ENCODE assay signal across 26 cellular contexts in the genomic region with DNA sequence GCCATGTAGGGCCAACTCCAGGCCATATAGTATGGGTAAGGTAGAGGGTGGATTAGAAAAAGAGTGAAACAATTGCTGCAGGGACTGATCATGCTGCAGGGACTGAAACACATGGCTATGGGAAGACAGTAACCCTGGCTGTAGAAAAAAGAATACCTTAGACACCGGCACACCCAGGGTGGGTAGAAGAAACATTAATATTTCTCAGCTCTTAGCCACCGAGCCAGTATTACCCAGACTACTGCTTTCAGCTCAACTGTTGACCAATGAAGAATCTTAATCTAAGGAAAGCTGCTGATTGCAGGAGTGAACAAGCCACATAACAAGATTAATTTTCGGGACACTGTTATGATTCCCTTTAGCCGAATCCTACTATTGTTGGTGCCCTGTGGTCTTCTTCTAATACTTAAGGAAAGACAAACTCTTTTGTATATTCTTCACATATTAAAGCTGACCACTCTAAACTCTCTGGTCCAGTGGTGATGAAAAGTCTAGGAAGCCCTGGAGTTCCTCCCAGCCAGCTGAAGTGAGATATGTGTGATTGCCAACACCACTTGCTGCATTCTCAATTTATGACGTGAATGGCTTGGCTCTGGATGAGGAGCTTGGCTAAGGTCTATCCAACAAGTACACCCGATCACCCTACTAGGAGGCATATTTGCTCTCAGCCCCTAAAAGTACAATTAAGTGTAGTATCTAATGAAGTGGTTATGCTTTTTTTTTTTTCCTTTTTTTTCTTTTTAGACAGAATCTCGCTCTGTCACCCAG.
DNase-seq lines count a peak whose midpoint lies in the region; ATAC-seq and TF ChIP-seq lines count a peak whose summit lies in the region.
"Had no signal": no experiment of that assay in that cellular context is flagged by ENCODE, and none has a peak within 500 bp of the region (broad histone marks: within the 10 kb centered on the region; RNA-seq: fewer than 3 reads in every experiment).

No MANE protein-coding gene starts in this region.

- H3K36me3 Mint-ChIP-seq in GM23338 (ENCODE audit: low read depth): no peaks in the 10 kb centered on the region

- no peak for TF ChIP-seq CTCF in astrocyte of the spinal cord (IDR thresholded peaks at IDR 0.05; ENCODE audit: low read depth, low read length)
- no peak for TF ChIP-seq CTCF in uterus (IDR thresholded peaks at IDR 0.05)
- TF ChIP-seq CTCF in GM23338 (conservative IDR thresholded peaks at IDR 0.05; ENCODE audit: low read depth in 2 of 2): no peak

- H4K20me1 ChIP-seq in GM23338 (replicated peaks; ENCODE audit: insufficient read depth): no peaks in the 10 kb centered on the region

- H3K4me2 ChIP-seq in GM23338: no peak overlapping the region
- H3K4me2 ChIP-seq: PC-9 had no signal

- no peak overlapping the region for H3K4me3 Mint-ChIP-seq in GM23338
- H3K4me3 Mint-ChIP-seq: T-helper 1 cell treated with Interleukin-12 subunit alpha and Interleukin-12 subunit beta and Interleukin-4 antibody, amounts not matched to agents 30 μg/mL and 1 μg/mL, for 36 hours; type B pancreatic cell had no signal

- H3K36me3 ChIP-seq in muscle layer of colon (ENCODE audit: insufficient read depth, low read length) (no peaks in the 10 kb centered on the region), uterus (no peaks in the 10 kb centered on the region), GM23338 (ENCODE audit: insufficient read depth) (no peaks in the 10 kb centered on the region)
- H3K36me3 ChIP-seq: adrenal gland, BE2C, lower lobe of right lung, SJSA1 had no signal

- peak overlapping the region; percentile 73 for H3K27ac ChIP-seq in muscle layer of colon (ENCODE audit: low read depth, low read length)
- H3K27ac ChIP-seq in uterus: no peak overlapping the region
- no peak overlapping the region for H3K27ac ChIP-seq in GM23338 (ENCODE audit: low read depth)
- H3K27ac ChIP-seq: adrenal gland, lower lobe of right lung, PC-9, SJSA1 had no signal

- peaks cover 44% of the 10 kb centered on the region for H3K4me1 ChIP-seq in muscle layer of colon (ENCODE audit: insufficient read depth, low read length)
- no peaks in the 10 kb centered on the region for H3K4me1 ChIP-seq in uterus
- H3K4me1 ChIP-seq in GM23338 (ENCODE audit: insufficient read depth): 0 out of 2 replicates have a peak, but pooled peaks cover 1% of the 10 kb centered on the region
- H3K4me1 ChIP-seq: adrenal gland, BE2C, lower lobe of right lung, SJSA1 had no signal

- H3K27me3 ChIP-seq in muscle layer of colon (ENCODE audit: control insufficient read depth in 1 of 2, insufficient read depth in 2 of 2, low read length in 2 of 2): no peaks in the 10 kb centered on the region
- H3K27me3 ChIP-seq in uterus: no peaks in the 10 kb centered on the region
- H3K27me3 ChIP-seq in GM23338 (ENCODE audit: insufficient read depth): no peaks in the 10 kb centered on the region
- H3K27me3 ChIP-seq: adrenal gland, BE2C, SJSA1 had no signal

- ATAC-seq in Right ventricle myocardium superior (ENCODE audit: poor library complexity): peak; percentile 98
- no peak for ATAC-seq in HG02610 (IDR thresholded peaks at IDR 0.05; ENCODE audit: unreplicated experiment)
- no peak for ATAC-seq in GM23338
- ATAC-seq: HCT116, lower lobe of right lung had no signal

- no peak overlapping the region for H3K27ac Mint-ChIP-seq in GM23338
- H3K27ac Mint-ChIP-seq: T-helper 1 cell treated with Interleukin-12 subunit alpha and Interleukin-12 subunit beta and Interleukin-4 antibody, amounts not matched to agents 30 μg/mL and 1 μg/mL, for 36 hours; type B pancreatic cell had no signal

- no peaks in the 10 kb centered on the region for H3F3A ChIP-seq in GM23338 (replicated peaks; ENCODE audit: low read depth)

- H3K79me2 ChIP-seq in GM23338 (replicated peaks; ENCODE audit: insufficient read depth): no peaks in the 10 kb centered on the region

- peaks cover 19% of the 10 kb centered on the region for H3K4me1 Mint-ChIP-seq in GM23338

- H3K9me3 Mint-ChIP-seq in GM23338: no peaks in the 10 kb centered on the region

- H3K9ac ChIP-seq in muscle layer of colon (ENCODE audit: low read length): no peak overlapping the region

- TF ChIP-seq POLR2A in uterus (IDR thresholded peaks at IDR 0.05): no peak

- DNase-seq in astrocyte of the spinal cord (ENCODE audit: low read depth, low spot score) (peak; percentile 25), Right ventricle myocardium superior (peak; percentile 49), uterus (peak; percentile 46 to 62), OCI-M1 (lab: John Stamatoyannopoulos, UW) (no peak), GM23338 (ENCODE audit: low spot score) (no peak)
- DNase-seq: activated CD4-positive, alpha-beta T cell treated with anti-CD3 and anti-CD28 coated beads, Interleukin-2, amount 50 U/mL, for 1 hour; activated CD8-positive, alpha-beta memory T cell treated with anti-CD3 and anti-CD28 coated beads, Interleukin-2, amount 50 U/mL, for 48 hours; activated effector memory CD4-positive, alpha-beta T cell treated with Interleukin-2 at 50 U/mL for 16 hours; adrenal gland; BE2C; cerebellar nuclear complex; erythroblast; head of caudate nucleus; Kasumi-1; lower lobe of right lung; NCI-H1048; NCI-H2081; occipital lobe; PC-9; stimulated activated naive CD4-positive, alpha-beta T cell treated with Interleukin-2 at 50 U/mL for 16 hours had no signal

- peaks cover 3% of the 10 kb centered on the region for H3K27me3 Mint-ChIP-seq in GM23338 (ENCODE audit: insufficient read depth, low read depth, poor library complexity)
- H3K27me3 Mint-ChIP-seq: type B pancreatic cell had no signal

- in situ Hi-C loops in astrocyte of the spinal cord (cut with HindIII; ENCODE audit: low sequenced_read_pairs): no loop called here

- H3K9me3 ChIP-seq in muscle layer of colon (ENCODE audit: low read length): no peaks in the 10 kb centered on the region
- no peaks in the 10 kb centered on the region for H3K9me3 ChIP-seq in uterus
- H3K9me3 ChIP-seq: adrenal gland, BE2C, lower lobe of right lung, SJSA1 had no signal

- intact Hi-C loops in Right ventricle myocardium superior (cut with DNase I): no loop called here
- intact Hi-C loops in uterus (cut with DNase I; ENCODE audit: low total_unique reads): no loop called here

- no peak overlapping the region for H2AFZ ChIP-seq in GM23338
- H2AFZ ChIP-seq: PC-9 had no signal

- H3K9me2 ChIP-seq in GM23338 (ENCODE audit: insufficient read depth): no peaks in the 10 kb centered on the region

- no peak overlapping the region for H3K4me3 ChIP-seq in astrocyte of the spinal cord (ENCODE audit: low read depth, low read length)
- peak overlapping the region in 1 of 2 donors; percentile 13 for H3K4me3 ChIP-seq in muscle layer of colon (ENCODE audit: low read depth in 1 of 2, low read length in 2 of 2)
- no peak overlapping the region for H3K4me3 ChIP-seq in uterus
- H3K4me3 ChIP-seq in GM23338: no peak overlapping the region
- H3K4me3 ChIP-seq: adrenal gland, lower lobe of right lung, PC-9, SJSA1 had no signal

TF ChIP-seq in GM23338, 12 proteins besides CTCF, POLR2A, EP300 and RAD21 (continues in another document):
- TF ChIP-seq ZNF331 (CRISPR knock-in tag; IDR thresholded peaks at IDR 0.05; ENCODE audit: low read depth) (no peak), EZH2phosphoT487 (IDR thresholded peaks at IDR 0.05; ENCODE audit: unreplicated experiment) (no peak), JUNB (IDR thresholded peaks at IDR 0.05; ENCODE audit: unreplicated experiment) (no peak), STAT1 (IDR thresholded peaks at IDR 0.05; ENCODE audit: unreplicated experiment) (no peak), CREB1 (CRISPR knock-in tag; IDR thresholded peaks at IDR 0.05; ENCODE audit: low read depth) (no peak), POLR2AphosphoS5 (IDR thresholded peaks at IDR 0.05; ENCODE audit: low read depth) (no peak)
- TF ChIP-seq, protein P1, sequence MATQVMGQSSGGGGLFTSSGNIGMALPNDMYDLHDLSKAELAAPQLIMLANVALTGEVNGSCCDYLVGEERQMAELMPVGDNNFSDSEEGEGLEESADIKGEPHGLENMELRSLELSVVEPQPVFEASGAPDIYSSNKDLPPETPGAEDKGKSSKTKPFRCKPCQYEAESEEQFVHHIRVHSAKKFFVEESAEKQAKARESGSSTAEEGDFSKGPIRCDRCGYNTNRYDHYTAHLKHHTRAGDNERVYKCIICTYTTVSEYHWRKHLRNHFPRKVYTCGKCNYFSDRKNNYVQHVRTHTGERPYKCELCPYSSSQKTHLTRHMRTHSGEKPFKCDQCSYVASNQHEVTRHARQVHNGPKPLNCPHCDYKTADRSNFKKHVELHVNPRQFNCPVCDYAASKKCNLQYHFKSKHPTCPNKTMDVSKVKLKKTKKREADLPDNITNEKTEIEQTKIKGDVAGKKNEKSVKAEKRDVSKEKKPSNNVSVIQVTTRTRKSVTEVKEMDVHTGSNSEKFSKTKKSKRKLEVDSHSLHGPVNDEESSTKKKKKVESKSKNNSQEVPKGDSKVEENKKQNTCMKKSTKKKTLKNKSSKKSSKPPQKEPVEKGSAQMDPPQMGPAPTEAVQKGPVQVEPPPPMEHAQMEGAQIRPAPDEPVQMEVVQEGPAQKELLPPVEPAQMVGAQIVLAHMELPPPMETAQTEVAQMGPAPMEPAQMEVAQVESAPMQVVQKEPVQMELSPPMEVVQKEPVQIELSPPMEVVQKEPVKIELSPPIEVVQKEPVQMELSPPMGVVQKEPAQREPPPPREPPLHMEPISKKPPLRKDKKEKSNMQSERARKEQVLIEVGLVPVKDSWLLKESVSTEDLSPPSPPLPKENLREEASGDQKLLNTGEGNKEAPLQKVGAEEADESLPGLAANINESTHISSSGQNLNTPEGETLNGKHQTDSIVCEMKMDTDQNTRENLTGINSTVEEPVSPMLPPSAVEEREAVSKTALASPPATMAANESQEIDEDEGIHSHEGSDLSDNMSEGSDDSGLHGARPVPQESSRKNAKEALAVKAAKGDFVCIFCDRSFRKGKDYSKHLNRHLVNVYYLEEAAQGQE (IDR thresholded peaks at IDR 0.05; ENCODE audit: unreplicated experiment): no peak
- TF ChIP-seq, protein P2, sequence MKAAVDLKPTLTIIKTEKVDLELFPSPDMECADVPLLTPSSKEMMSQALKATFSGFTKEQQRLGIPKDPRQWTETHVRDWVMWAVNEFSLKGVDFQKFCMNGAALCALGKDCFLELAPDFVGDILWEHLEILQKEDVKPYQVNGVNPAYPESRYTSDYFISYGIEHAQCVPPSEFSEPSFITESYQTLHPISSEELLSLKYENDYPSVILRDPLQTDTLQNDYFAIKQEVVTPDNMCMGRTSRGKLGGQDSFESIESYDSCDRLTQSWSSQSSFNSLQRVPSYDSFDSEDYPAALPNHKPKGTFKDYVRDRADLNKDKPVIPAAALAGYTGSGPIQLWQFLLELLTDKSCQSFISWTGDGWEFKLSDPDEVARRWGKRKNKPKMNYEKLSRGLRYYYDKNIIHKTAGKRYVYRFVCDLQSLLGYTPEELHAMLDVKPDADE (IDR thresholded peaks at IDR 0.05): no peak

Comparison
In these comparisons a context has a peak if more than half of its experiments do, and no peak if none do; other contexts are left out.
1. DNase-seq: peak in astrocyte of the spinal cord (single experiment), Right ventricle myocardium superior (single experiment) and uterus (2 of 2); none in OCI-M1 (single experiment) and GM23338 (single experiment).